ENCODE assay signal across 20 cellular contexts in the genomic region with DNA sequence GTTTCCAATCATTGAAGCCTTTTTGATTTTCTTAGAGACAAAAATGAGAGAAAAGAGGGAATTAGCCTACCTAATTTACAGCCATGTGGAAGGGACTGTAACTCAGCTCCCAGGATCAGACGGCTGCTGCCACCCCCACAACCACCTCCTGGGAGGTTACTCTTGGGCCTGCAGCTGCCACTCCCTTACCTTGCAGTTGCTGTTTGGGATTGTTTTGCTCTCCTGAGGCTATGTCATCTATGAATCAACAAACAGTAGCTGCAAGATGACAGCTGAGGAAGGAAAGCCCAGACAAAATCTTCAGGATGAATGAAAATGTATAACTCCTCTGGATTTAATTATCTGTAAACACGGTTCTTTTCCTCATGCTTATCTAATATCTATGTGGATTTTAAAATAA.
"Had no signal": no experiment of that assay in that cellular context is flagged by ENCODE, and none has a peak within 500 bp of the region (broad histone marks: within the 10 kb centered on the region; RNA-seq: fewer than 3 reads in every experiment).

No MANE protein-coding gene starts in this region.

- H3K4me3 ChIP-seq: body of pancreas, coronary artery, esophagus squamous epithelium, right atrium auricular region, skin epidermis, tibial nerve had no signal

- H3K4me1 ChIP-seq: body of pancreas had no signal

- ATAC-seq: activated T-cell treated with anti-CD3 and anti-CD28 coated beads, Interleukin-2, amount 50 U/mL, for 72 hours; body of pancreas had no signal

- H3K27ac ChIP-seq: body of pancreas, coronary artery, esophagus squamous epithelium, right atrium auricular region, skin epidermis, tibial nerve had no signal

- H3K36me3 ChIP-seq: esophagus squamous epithelium, right atrium auricular region had no signal

- DNase-seq: activated B cell treated with CpG ODN at 0.5 μM for 24 hours; activated CD4-positive, alpha-beta T cell treated with anti-CD3 and anti-CD28 coated beads, Interleukin-2, amount 10 ng/mL, durations not matched to agents 7 days and 5 days; activated CD8-positive, alpha-beta memory T cell treated with anti-CD3 and anti-CD28 coated beads, Interleukin-2, amount 50 U/mL, for 48 hours; activated gamma-delta T cell treated with Interleukin-2 at 50 U/mL for 16 hours; activated T-cell treated with anti-CD3 and anti-CD28 coated beads, Interleukin-2, amount 50 U/mL, for 72 hours; amygdala; body of pancreas; esophagus squamous epithelium; hippocampal formation; kidney glomerular epithelial cell; nephron progenitor cell; occipital lobe; stimulated activated CD4-positive, alpha-beta T cell treated with anti-CD3 and anti-CD28 coated beads, Interleukin-4, amount 100 ng/mL, for 24 hours; stimulated activated naive CD4-positive, alpha-beta T cell; substantia nigra; T-helper 2 cell had no signal

- H3K27me3 ChIP-seq: body of pancreas, esophagus squamous epithelium, right atrium auricular region, tibial nerve had no signal

- H3K9me3 ChIP-seq: body of pancreas, esophagus squamous epithelium, right atrium auricular region, tibial nerve had no signal
